Comparison of ENCODE assay signal across 20 cellular contexts in genomic region chr17:64477849-64478248, GRCh38. TPM values are rescaled to one million over a fixed set of nuclear protein-coding genes. Genes with fewer than 3 reads are reported as not detected.
DNase-seq lines count a peak whose midpoint lies in the region; ATAC-seq, FAIRE-seq and TF ChIP-seq lines count a peak whose summit lies in the region.
"Had no signal": no experiment of that assay in that cellular context is flagged by ENCODE, and none has a peak within 500 bp of the region (broad histone marks: within the 10 kb centered on the region; RNA-seq: fewer than 3 reads in every experiment).

No MANE protein-coding gene starts in this region.

- DNase-seq in memory B cell (ENCODE audit: low spot score in 2 of 2): no peak
- no peak for DNase-seq in HK-2 (ENCODE audit: unreplicated experiment)
- no peak for DNase-seq in posterior vena cava (ENCODE audit: low spot score)
- DNase-seq: 8988T; Calu3; CD4-positive, alpha-beta memory T cell; DMS79 treated with DMSO at 0.1 percent for 48 hours; GF-D8; GOT3; H7 had no signal

- H4K20me1 ChIP-seq in OCI-LY1 (ENCODE audit: insufficient read depth, low read length): no peaks in the 10 kb centered on the region
- H4K20me1 ChIP-seq: BLaER1 had no signal

- H3K4me3 ChIP-seq in HEK293 (ENCODE audit: low read depth, low read length) (no peak overlapping the region), OCI-LY1 (ENCODE audit: low read depth, low read length, poor library complexity, severe bottlenecking) (no peak overlapping the region)
- H3K4me3 ChIP-seq: BLaER1 had no signal

- H3K27ac ChIP-seq in HEK293 (ENCODE audit: extremely low read depth, low read depth, low read length): no peak overlapping the region
- H3K27ac ChIP-seq in OCI-LY1 (ENCODE audit: low read depth, low read length, poor library complexity, severe bottlenecking): peak overlapping the region; percentile 19
- H3K27ac ChIP-seq: BLaER1 had no signal

- CTCF ChIA-PET in HEK293 (lab: Yijun Ruan, JAX): interaction anchor here (1.5 to 1.8 kb wide), 3 partner anchors 13 to 58 kb away, joined by 6 to 8 read pairs (median 6); no protein-coding TSS in a partner anchor

- no peaks in the 10 kb centered on the region for H3K27me3 ChIP-seq in OCI-LY1 (ENCODE audit: insufficient read depth, low read length)
- H3K27me3 ChIP-seq: BLaER1 had no signal

- POLR2A ChIA-PET in HEK293 (lab: Yijun Ruan, JAX): interaction anchor here (0.6 kb wide), 1 partner anchor 256 kb away, joined by 3 read pairs; no protein-coding TSS in a partner anchor

- H3F3A ChIP-seq in OCI-LY1 (ENCODE audit: insufficient read depth, low read length): peaks cover 12% of the 10 kb centered on the region; the same call in 1 of the 2 replicates

- H3K9me3 ChIP-seq in HEK293 (ENCODE audit: control insufficient read depth, insufficient read depth, low read depth, low read length): no peaks in the 10 kb centered on the region
- no peaks in the 10 kb centered on the region for H3K9me3 ChIP-seq in OCI-LY1 (ENCODE audit: low read length)
- H3K9me3 ChIP-seq: BLaER1 had no signal

- H3K36me3 ChIP-seq in HEK293 (ENCODE audit: control insufficient read depth in 2 of 2, insufficient read depth in 1 of 2, low read length in 2 of 2) (peaks cover 38 to 48% of the 10 kb centered on the region in 2 experiments), OCI-LY1 (ENCODE audit: insufficient read depth, low read length) (peaks cover 50% of the 10 kb centered on the region)

- H3K4me3 Mint-ChIP-seq in memory B cell: no peak overlapping the region
- H3K4me3 Mint-ChIP-seq: CD14-positive monocyte; CD4-positive, alpha-beta memory T cell; IgD-negative memory B cell had no signal

- H3K9me3 Mint-ChIP-seq in memory B cell: no peaks in the 10 kb centered on the region
- H3K9me3 Mint-ChIP-seq: CD4-positive, alpha-beta memory T cell; IgD-negative memory B cell had no signal

- H3K9ac ChIP-seq in OCI-LY1 (ENCODE audit: low read length): no peak overlapping the region
- H3K9ac ChIP-seq: BLaER1 had no signal

- H3K4me1 Mint-ChIP-seq in memory B cell: peaks cover 2% of the 10 kb centered on the region

- TF ChIP-seq CTCF in HEK293 (tag by site-specific recombination; IDR thresholded peaks at IDR 0.05): no peak
- no peak for TF ChIP-seq CTCF in OCI-LY1 (IDR thresholded peaks at IDR 0.05; ENCODE audit: low read length)

- intact Hi-C loops in posterior vena cava (cut with DNase I): no loop called here

- H3K9me2 ChIP-seq in OCI-LY1 (ENCODE audit: low read depth, low read length): no peaks in the 10 kb centered on the region

- H3K27me3 Mint-ChIP-seq in memory B cell: no peaks in the 10 kb centered on the region
- H3K27me3 Mint-ChIP-seq: CD4-positive, alpha-beta memory T cell; IgD-negative memory B cell had no signal

- FAIRE-seq in endometrium (lab: Jason Lieb, UNC): peak; percentile 15
- FAIRE-seq: HTR-8/SVneo had no signal

- H3K4me1 ChIP-seq in HEK293 (ENCODE audit: control insufficient read depth, insufficient read depth, low read length) (peaks cover 12% of the 10 kb centered on the region), OCI-LY1 (ENCODE audit: insufficient read depth, low read length, severe bottlenecking) (peaks cover 9% of the 10 kb centered on the region)
- H3K4me1 ChIP-seq: BLaER1 had no signal

- ATAC-seq in memory B cell (ENCODE audit: low read depth): no peak
- no peak for ATAC-seq in GM19324 (IDR thresholded peaks at IDR 0.05; ENCODE audit: low FRiP score, unreplicated experiment)
- ATAC-seq: HCT116 had no signal

- H3K27ac Mint-ChIP-seq in memory B cell: peak overlapping the region; percentile 68

- no peak overlapping the region for H2AFZ ChIP-seq in OCI-LY1 (ENCODE audit: low read length)

- H3K79me2 ChIP-seq in OCI-LY1 (ENCODE audit: insufficient read depth, low read length): no peaks in the 10 kb centered on the region

- no peak overlapping the region for H3K4me2 ChIP-seq in OCI-LY1 (ENCODE audit: low read length)
- H3K4me2 ChIP-seq: BLaER1 had no signal

- H3K36me3 Mint-ChIP-seq in memory B cell: peaks cover 12% of the 10 kb centered on the region

TF ChIP-seq in HEK293, 187 proteins besides CTCF, POLR2A, EP300 and RAD21:
- TF ChIP-seq ZBTB7A (tag by site-specific recombination; IDR thresholded peaks at IDR 0.05; ENCODE audit: low read depth) (no peak), ZNF121 (tag by site-specific recombination; IDR thresholded peaks at IDR 0.05) (no peak), ZFHX2 (tag by site-specific recombination; conservative IDR thresholded peaks at IDR 0.05) (no peak), ZNF433 (tag by site-specific recombination; IDR thresholded peaks at IDR 0.05; ENCODE audit: low read depth) (no peak), ZNF398 (tag by site-specific recombination; IDR thresholded peaks at IDR 0.05) (no peak), PRDM6 (tag by site-specific recombination; IDR thresholded peaks at IDR 0.05) (peak; percentile 57)

RNA-seq across cellular contexts. Expression of gene POLG2, which starts 19.0 kb away (rescaled TPM):
- 10 to 100 TPM; 10.3 to 10.7 TPM for total RNA-seq in posterior vena cava

RNA-seq across cellular contexts. Expression of gene DDX5, which starts 28.2 kb away (rescaled TPM):
- 100 to 1,000 TPM; 615 to 636 TPM for total RNA-seq in posterior vena cava

RNA-seq across cellular contexts. Expression of gene CEP95, which starts 28.9 kb away (rescaled TPM):
- 10 to 100 TPM; 29.7 to 33.0 TPM for total RNA-seq in posterior vena cava

RNA-seq across cellular contexts. Expression of gene MILR1, which starts 28.9 kb away (rescaled TPM):
- 10 to 100 TPM in 1 of 2 donors, 1 to 10 TPM in 1; 9.4 to 18.9 TPM for total RNA-seq in posterior vena cava
- total RNA-seq: A673 had no signal
